Comparison of ENCODE assay signal across 2 cellular contexts in the genomic region with DNA sequence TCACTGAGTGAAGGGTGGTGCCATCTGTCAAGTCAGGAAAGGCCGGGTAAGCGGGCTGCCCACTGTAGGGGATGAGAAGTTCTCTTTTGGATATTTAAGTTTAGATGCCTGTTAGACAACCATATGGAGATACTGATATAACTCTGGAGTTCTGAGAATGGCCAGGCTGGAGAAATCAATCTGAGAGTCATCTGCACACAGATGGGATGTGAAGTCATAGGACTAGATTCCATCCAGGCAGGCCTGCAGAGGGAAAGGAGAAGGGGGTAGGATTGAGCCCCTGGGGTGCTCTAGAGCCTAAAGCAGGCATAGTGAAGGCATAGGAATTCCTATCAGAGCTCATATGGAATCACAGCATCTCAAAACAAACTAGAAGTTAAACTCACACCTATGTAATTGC.
TF ChIP-seq lines count a peak whose summit lies in the region.

No MANE protein-coding gene starts in this region.

TF ChIP-seq in IMR-90, 13 proteins besides CTCF, POLR2A, EP300 and RAD21:
- TF ChIP-seq MAZ (IDR thresholded peaks at IDR 0.05; ENCODE audit: borderline replicate concordance, low read depth, low read length) (no peak), MXI1 (IDR thresholded peaks at IDR 0.05; ENCODE audit: borderline replicate concordance, low read depth, low read length) (no peak), RCOR1 (IDR thresholded peaks at IDR 0.05; ENCODE audit: insufficient replicate concordance, low read length) (no peak), RFX5 (IDR thresholded peaks at IDR 0.05; ENCODE audit: low read depth, low read length) (no peak), FOS (IDR thresholded peaks at IDR 0.05; ENCODE audit: low read depth, low read length) (no peak), SMC3 (IDR thresholded peaks at IDR 0.05; ENCODE audit: low read depth, low read length) (no peak), CEBPB (IDR thresholded peaks at IDR 0.05; ENCODE audit: low read depth, low read length) (no peak), MAFK (IDR thresholded peaks at IDR 0.05; ENCODE audit: low read depth, low read length) (no peak), NFE2L2 (IDR thresholded peaks at IDR 0.05; ENCODE audit: low read depth, low read length) (no peak), CHD1 (IDR thresholded peaks at IDR 0.05; ENCODE audit: low read depth, low read length) (no peak), BHLHE40 (IDR thresholded peaks at IDR 0.05; ENCODE audit: low read depth, low read length) (no peak)
- TF ChIP-seq, protein P1, sequence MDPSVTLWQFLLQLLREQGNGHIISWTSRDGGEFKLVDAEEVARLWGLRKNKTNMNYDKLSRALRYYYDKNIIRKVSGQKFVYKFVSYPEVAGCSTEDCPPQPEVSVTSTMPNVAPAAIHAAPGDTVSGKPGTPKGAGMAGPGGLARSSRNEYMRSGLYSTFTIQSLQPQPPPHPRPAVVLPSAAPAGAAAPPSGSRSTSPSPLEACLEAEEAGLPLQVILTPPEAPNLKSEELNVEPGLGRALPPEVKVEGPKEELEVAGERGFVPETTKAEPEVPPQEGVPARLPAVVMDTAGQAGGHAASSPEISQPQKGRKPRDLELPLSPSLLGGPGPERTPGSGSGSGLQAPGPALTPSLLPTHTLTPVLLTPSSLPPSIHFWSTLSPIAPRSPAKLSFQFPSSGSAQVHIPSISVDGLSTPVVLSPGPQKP (IDR thresholded peaks at IDR 0.05; ENCODE audit: borderline replicate concordance, low read depth, low read length) = no peak
- TF ChIP-seq, protein P2, sequence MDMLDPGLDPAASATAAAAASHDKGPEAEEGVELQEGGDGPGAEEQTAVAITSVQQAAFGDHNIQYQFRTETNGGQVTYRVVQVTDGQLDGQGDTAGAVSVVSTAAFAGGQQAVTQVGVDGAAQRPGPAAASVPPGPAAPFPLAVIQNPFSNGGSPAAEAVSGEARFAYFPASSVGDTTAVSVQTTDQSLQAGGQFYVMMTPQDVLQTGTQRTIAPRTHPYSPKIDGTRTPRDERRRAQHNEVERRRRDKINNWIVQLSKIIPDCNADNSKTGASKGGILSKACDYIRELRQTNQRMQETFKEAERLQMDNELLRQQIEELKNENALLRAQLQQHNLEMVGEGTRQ (IDR thresholded peaks at IDR 0.05; ENCODE audit: low read depth, low read length) = no peak

TF ChIP-seq in K562, 482 proteins besides CTCF, POLR2A, EP300 and RAD21:
- TF ChIP-seq, protein P3, sequence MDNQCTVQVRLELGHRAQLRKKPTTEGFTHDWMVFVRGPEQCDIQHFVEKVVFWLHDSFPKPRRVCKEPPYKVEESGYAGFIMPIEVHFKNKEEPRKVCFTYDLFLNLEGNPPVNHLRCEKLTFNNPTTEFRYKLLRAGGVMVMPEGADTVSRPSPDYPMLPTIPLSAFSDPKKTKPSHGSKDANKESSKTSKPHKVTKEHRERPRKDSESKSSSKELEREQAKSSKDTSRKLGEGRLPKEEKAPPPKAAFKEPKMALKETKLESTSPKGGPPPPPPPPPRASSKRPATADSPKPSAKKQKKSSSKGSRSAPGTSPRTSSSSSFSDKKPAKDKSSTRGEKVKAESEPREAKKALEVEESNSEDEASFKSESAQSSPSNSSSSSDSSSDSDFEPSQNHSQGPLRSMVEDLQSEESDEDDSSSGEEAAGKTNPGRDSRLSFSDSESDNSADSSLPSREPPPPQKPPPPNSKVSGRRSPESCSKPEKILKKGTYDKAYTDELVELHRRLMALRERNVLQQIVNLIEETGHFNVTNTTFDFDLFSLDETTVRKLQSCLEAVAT (IDR thresholded peaks at IDR 0.05) = peak in 1 of 2 experiments; percentile 67; a peak in 1 of 4 replicates
- TF ChIP-seq CBFA2T3 (IDR thresholded peaks at IDR 0.05) (0 out of 2 replicates have a peak, but pooled peaks have one; percentile 9), NFRKB (IDR thresholded peaks at IDR 0.05; ENCODE audit: low read depth) (no peak), ZBTB17 (CRISPR knock-in tag; IDR thresholded peaks at IDR 0.05) (0 out of 2 replicates have a peak, but pooled peaks have one; percentile 48)
